1 cellular context compared by ENCODE assay signal in genomic region chr19:15570420-15570819, GRCh38.
TF ChIP-seq lines count a peak whose summit lies in the region.

No MANE protein-coding gene starts in this region.

TF ChIP-seq in H1, 55 proteins besides CTCF, POLR2A, EP300 and RAD21 (continued from another document):
- TF ChIP-seq MAX (IDR thresholded peaks at IDR 0.05), result no peak
- TF ChIP-seq CHD7 (IDR thresholded peaks at IDR 0.05; ENCODE audit: insufficient replicate concordance, low read length), result no peak
- no peak for TF ChIP-seq ATF3 (IDR thresholded peaks at IDR 0.05; ENCODE audit: insufficient read depth, low read depth, low read length)
- TF ChIP-seq TAF1 (IDR thresholded peaks at IDR 0.05; ENCODE audit: low read depth, low read length), result no peak
- TF ChIP-seq SP1 (IDR thresholded peaks at IDR 0.05; ENCODE audit: low read depth, low read length), result no peak
